Comparison of ENCODE assay signal across 1 cellular context in the genomic region with DNA sequence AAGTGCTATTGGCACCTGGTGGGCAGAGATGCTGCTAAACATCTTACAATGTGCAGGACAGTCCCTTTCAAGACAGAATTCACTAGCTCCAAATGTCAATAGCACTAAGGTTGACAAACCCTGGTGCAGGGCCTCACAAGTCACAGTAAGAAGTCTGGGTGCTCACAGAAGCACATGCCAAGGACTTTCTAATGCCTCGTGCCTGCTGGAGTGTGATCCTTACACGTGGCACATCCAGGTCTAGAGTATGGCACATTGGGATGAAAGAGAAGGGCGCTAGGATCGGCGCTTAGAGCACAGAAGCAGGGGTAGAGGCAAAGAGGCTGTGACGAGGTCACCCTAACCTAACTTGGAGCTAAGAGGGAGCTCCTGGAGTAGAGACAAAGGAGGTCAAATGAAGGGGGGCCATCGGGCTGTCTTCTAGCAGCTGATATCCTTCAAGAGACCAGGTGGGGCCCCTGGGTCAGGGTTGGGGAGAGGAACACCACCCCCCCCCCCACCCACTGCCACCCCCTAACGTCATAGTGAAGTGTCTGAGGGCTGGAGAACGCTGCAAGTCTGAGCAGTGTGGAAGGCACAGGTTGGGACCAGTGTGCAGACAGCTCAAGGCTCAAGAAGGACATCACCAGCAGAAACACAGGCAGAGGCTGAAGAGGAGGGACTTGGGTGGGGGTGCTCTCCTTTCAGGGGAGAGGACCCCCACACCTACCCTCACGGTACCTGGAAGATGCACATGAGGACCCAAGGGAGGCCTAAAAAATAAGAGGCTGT.
TF ChIP-seq lines count a peak whose summit lies in the region.

No MANE protein-coding gene starts in this region.

TF ChIP-seq in IMR-90, 13 proteins besides CTCF, POLR2A, EP300 and RAD21:
- no peak for TF ChIP-seq CEBPB (IDR thresholded peaks at IDR 0.05; ENCODE audit: low read depth, low read length)
- no peak for TF ChIP-seq BHLHE40 (IDR thresholded peaks at IDR 0.05; ENCODE audit: low read depth, low read length)
- TF ChIP-seq MAZ (IDR thresholded peaks at IDR 0.05; ENCODE audit: borderline replicate concordance, low read depth, low read length): no peak
- no peak for TF ChIP-seq RFX5 (IDR thresholded peaks at IDR 0.05; ENCODE audit: low read depth, low read length)
- TF ChIP-seq CHD1 (IDR thresholded peaks at IDR 0.05; ENCODE audit: low read depth, low read length): no peak
- TF ChIP-seq RCOR1 (IDR thresholded peaks at IDR 0.05; ENCODE audit: insufficient replicate concordance, low read length): no peak
- TF ChIP-seq SMC3 (IDR thresholded peaks at IDR 0.05; ENCODE audit: low read depth, low read length): no peak
- no peak for TF ChIP-seq MAFK (IDR thresholded peaks at IDR 0.05; ENCODE audit: low read depth, low read length)
- TF ChIP-seq, protein P1, sequence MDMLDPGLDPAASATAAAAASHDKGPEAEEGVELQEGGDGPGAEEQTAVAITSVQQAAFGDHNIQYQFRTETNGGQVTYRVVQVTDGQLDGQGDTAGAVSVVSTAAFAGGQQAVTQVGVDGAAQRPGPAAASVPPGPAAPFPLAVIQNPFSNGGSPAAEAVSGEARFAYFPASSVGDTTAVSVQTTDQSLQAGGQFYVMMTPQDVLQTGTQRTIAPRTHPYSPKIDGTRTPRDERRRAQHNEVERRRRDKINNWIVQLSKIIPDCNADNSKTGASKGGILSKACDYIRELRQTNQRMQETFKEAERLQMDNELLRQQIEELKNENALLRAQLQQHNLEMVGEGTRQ (IDR thresholded peaks at IDR 0.05; ENCODE audit: low read depth, low read length): no peak
- TF ChIP-seq NFE2L2 (IDR thresholded peaks at IDR 0.05; ENCODE audit: low read depth, low read length): no peak
- TF ChIP-seq MXI1 (IDR thresholded peaks at IDR 0.05; ENCODE audit: borderline replicate concordance, low read depth, low read length): no peak
- TF ChIP-seq FOS (IDR thresholded peaks at IDR 0.05; ENCODE audit: low read depth, low read length): no peak
- TF ChIP-seq ELK1 (IDR thresholded peaks at IDR 0.05; ENCODE audit: borderline replicate concordance, low read depth, low read length): no peak
